ENCODE assay signal across 28 cellular contexts in genomic region chr1:184162266-184162665, GRCh38.
DNase-seq lines count a peak whose midpoint lies in the region; ATAC-seq and TF ChIP-seq lines count a peak whose summit lies in the region.
"Had no signal": no experiment of that assay in that cellular context is flagged by ENCODE, and none has a peak within 500 bp of the region (broad histone marks: within the 10 kb centered on the region; RNA-seq: fewer than 3 reads in every experiment).

No MANE protein-coding gene starts in this region.

- no peak for ATAC-seq in GM21423 (IDR thresholded peaks at IDR 0.05; ENCODE audit: unreplicated experiment)
- ATAC-seq: right lobe of liver, T-helper 17 cell had no signal

- H3K4me2 ChIP-seq in fibroblast of lung (ENCODE audit: extremely low read depth, insufficient read depth, low read length) (no peak overlapping the region), osteoblast (ENCODE audit: insufficient read depth, low read length) (no peak overlapping the region)
- H3K4me2 ChIP-seq: neural progenitor cell had no signal

- no peak overlapping the region for H3K4me3 Mint-ChIP-seq in endothelial cell (ENCODE audit: unreplicated experiment)
- H3K4me3 Mint-ChIP-seq: brain, neural progenitor cell, T-helper 17 cell had no signal

- H3K79me2 ChIP-seq in fibroblast of lung (ENCODE audit: control insufficient read depth, insufficient read depth, low read length): no peaks in the 10 kb centered on the region
- H3K79me2 ChIP-seq in osteoblast (ENCODE audit: insufficient read depth, low read length): no peaks in the 10 kb centered on the region

- H3K27ac Mint-ChIP-seq in endothelial cell (ENCODE audit: unreplicated experiment): no peak overlapping the region
- H3K27ac Mint-ChIP-seq: brain, neural progenitor cell, T-helper 17 cell had no signal

- H3K4me1 ChIP-seq in fibroblast of lung (ENCODE audit: control insufficient read depth, extremely low read depth, insufficient read depth, low read length): peaks cover 21% of the 10 kb centered on the region
- peaks cover 26% of the 10 kb centered on the region for H3K4me1 ChIP-seq in osteoblast (ENCODE audit: insufficient read depth, low read length)
- H3K4me1 ChIP-seq: neural progenitor cell, right lobe of liver had no signal

- no peak overlapping the region for H3K9ac ChIP-seq in fibroblast of lung (ENCODE audit: insufficient read depth, low read length)
- H3K9ac ChIP-seq: neural progenitor cell had no signal

- H2AFZ ChIP-seq in fibroblast of lung (ENCODE audit: low read length): no peak overlapping the region
- H2AFZ ChIP-seq in osteoblast (ENCODE audit: low read length): no peak overlapping the region
- H2AFZ ChIP-seq: neural progenitor cell had no signal

- H3K36me3 ChIP-seq in fibroblast of lung (ENCODE audit: control insufficient read depth, insufficient read depth, low read length) (no peaks in the 10 kb centered on the region), osteoblast (ENCODE audit: insufficient read depth, low read length) (no peaks in the 10 kb centered on the region)
- H3K36me3 ChIP-seq: neural progenitor cell, right lobe of liver, upper lobe of left lung had no signal

- H4K20me1 ChIP-seq in fibroblast of lung (ENCODE audit: control insufficient read depth, extremely low read depth, insufficient read depth, low read length) (no peaks in the 10 kb centered on the region), osteoblast (ENCODE audit: insufficient read depth, low read length) (no peaks in the 10 kb centered on the region)

- H3K27me3 ChIP-seq in fibroblast of lung (ENCODE audit: control insufficient read depth, insufficient read depth, low read length): no peaks in the 10 kb centered on the region
- H3K27me3 ChIP-seq in osteoblast (ENCODE audit: insufficient read depth, low read length): no peaks in the 10 kb centered on the region
- H3K27me3 ChIP-seq: dorsolateral prefrontal cortex, neural progenitor cell, right lobe of liver, upper lobe of left lung had no signal

- DNase-seq in DMS 273 (lab: John Stamatoyannopoulos, UW; ENCODE audit: unreplicated experiment) (peak; percentile 80), NCI-H2171 (lab: John Stamatoyannopoulos, UW) (peak; percentile 51), fibroblast of lung (ENCODE audit: low read depth in 2 of 2) (no peak), osteoblast (ENCODE audit: insufficient read length, low spot score, missing footprints) (no peak), endothelial cell (ENCODE audit: low spot score) (no peak), NCI-H82 (lab: John Stamatoyannopoulos, UW) (no peak)
- DNase-seq: activated CD4-positive, alpha-beta T cell treated with anti-CD3 and anti-CD28 coated beads, Interleukin-2, amount 50 U/mL, for 48 hours; activated CD4-positive, CD25-positive, alpha-beta regulatory T cell treated with anti-CD3 and anti-CD28 coated beads, Interleukin-2, amount 50 U/mL, for 72 hours; activated naive CD4-positive, alpha-beta T cell treated with anti-CD3 and anti-CD28 coated beads, Interleukin-2, amount 50 U/mL, for 16 hours; amniotic stem cell; Calu3; DND-41; dorsolateral prefrontal cortex; GF-D8; GOT3; mesendoderm; NCI-H146; NCI-H2107; posterior cingulate gyrus; right lobe of liver; stimulated activated CD4-positive, alpha-beta T cell treated with anti-CD3 and anti-CD28 coated beads, Interleukin-4, amount 100 ng/mL, for 4 hours; T-helper 17 cell had no signal

- no peak overlapping the region for H3K4me3 ChIP-seq in fibroblast of lung (replicated peaks in 1 of 4; ENCODE audit: control extremely low read depth in 1 of 4, insufficient read depth in 1 of 4, low read depth in 3 of 4, low read length in 4 of 4)
- no peak overlapping the region for H3K4me3 ChIP-seq in osteoblast (ENCODE audit: insufficient read depth, low read length)
- H3K4me3 ChIP-seq: dorsolateral prefrontal cortex, neural progenitor cell, right lobe of liver, SK-N-MC, upper lobe of left lung had no signal

- peaks cover 3% of the 10 kb centered on the region for H3K27me3 Mint-ChIP-seq in endothelial cell (ENCODE audit: unreplicated experiment)
- H3K27me3 Mint-ChIP-seq: brain, T-helper 17 cell had no signal

- no peak for TF ChIP-seq CTCF in fibroblast of lung (conservative IDR thresholded peaks at IDR 0.05 in 1 of 2, IDR thresholded peaks at IDR 0.05 in 1 of 2; ENCODE audit: low read depth in 1 of 2, low read length in 2 of 2)
- TF ChIP-seq CTCF in osteoblast (IDR thresholded peaks at IDR 0.05; ENCODE audit: extremely low read depth, low read depth, low read length): no peak
- TF ChIP-seq CTCF in endothelial cell (IDR thresholded peaks at IDR 0.05; ENCODE audit: unreplicated experiment): no peak

- H3K36me3 Mint-ChIP-seq in endothelial cell (ENCODE audit: low read depth, unreplicated experiment): no peaks in the 10 kb centered on the region
- H3K36me3 Mint-ChIP-seq: brain had no signal

- H3K27ac ChIP-seq in fibroblast of lung (ENCODE audit: insufficient read depth, low read length) (peak overlapping the region; percentile 19), osteoblast (ENCODE audit: low read depth, low read length) (peak overlapping the region; percentile 69)
- H3K27ac ChIP-seq: dorsolateral prefrontal cortex, neural progenitor cell, right lobe of liver, RWPE1, SK-N-MC had no signal

- no peaks in the 10 kb centered on the region for H3K9me3 Mint-ChIP-seq in endothelial cell (ENCODE audit: unreplicated experiment)

- H3K9me3 ChIP-seq in fibroblast of lung (ENCODE audit: control insufficient read depth, insufficient read depth, low read depth, low read length) (no peaks in the 10 kb centered on the region), osteoblast (ENCODE audit: low read depth, low read length) (no peaks in the 10 kb centered on the region)
- H3K9me3 ChIP-seq: right lobe of liver, upper lobe of left lung had no signal

- no peaks in the 10 kb centered on the region for H3K4me1 Mint-ChIP-seq in endothelial cell (ENCODE audit: unreplicated experiment)
- H3K4me1 Mint-ChIP-seq: T-helper 17 cell had no signal

Comparison
In these comparisons a context has a peak if more than half of its experiments do, and no peak if none do; other contexts are left out.
1. DNase-seq: peak in DMS 273 (single experiment) and NCI-H2171 (single experiment); none in fibroblast of lung (0 of 2), osteoblast (single experiment), endothelial cell (single experiment) and NCI-H82 (single experiment).